ENCODE assay signal across 11 cellular contexts in the genomic region with DNA sequence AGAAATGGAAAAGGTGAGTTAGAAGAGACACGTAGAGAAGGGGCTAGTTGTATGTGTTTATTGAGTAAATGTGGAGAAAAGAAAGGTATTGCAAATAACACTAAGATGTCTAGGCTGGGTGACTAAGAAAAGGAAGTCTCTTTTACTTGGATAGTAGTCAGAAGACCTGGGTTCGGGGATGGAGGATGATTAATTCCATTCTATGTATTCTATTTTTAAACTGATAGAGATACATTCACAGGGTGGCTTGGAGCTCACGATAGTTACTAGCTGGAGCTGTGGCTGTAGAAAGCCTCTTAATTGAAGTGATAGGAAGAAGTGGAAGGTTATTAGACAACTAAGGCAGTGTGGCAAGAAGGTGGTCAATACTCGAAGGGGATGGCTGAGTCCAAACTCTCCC.
"Had no signal": no experiment of that assay in that cellular context is flagged by ENCODE, and none has a peak within 500 bp of the region (broad histone marks: within the 10 kb centered on the region; RNA-seq: fewer than 3 reads in every experiment).

No MANE protein-coding gene starts in this region.

- H3K9me3 Mint-ChIP-seq: activated naive CD4-positive, alpha-beta T cell treated with anti-CD3 and anti-CD28 coated beads, Interleukin-2, amount 50 U/mL, for 24 hours; stimulated activated naive CD8-positive, alpha-beta T cell treated with anti-CD3 and anti-CD28 coated beads, Interleukin-15, amount 100 ng/mL, for 72 hours had no signal

- H3K4me3 Mint-ChIP-seq: activated naive CD4-positive, alpha-beta T cell treated with anti-CD3 and anti-CD28 coated beads, Interleukin-2, amount 50 U/mL, for 24 hours; mesothelial cell of epicardium; stimulated activated naive CD8-positive, alpha-beta T cell treated with anti-CD3 and anti-CD28 coated beads, Interleukin-15, amount 100 ng/mL, for 72 hours; T-helper 17 cell had no signal

- H3K27me3 ChIP-seq: testis had no signal

- H3K27ac Mint-ChIP-seq: activated naive CD4-positive, alpha-beta T cell treated with anti-CD3 and anti-CD28 coated beads, Interleukin-2, amount 50 U/mL, for 24 hours; mesothelial cell of epicardium; stimulated activated naive CD8-positive, alpha-beta T cell treated with anti-CD3 and anti-CD28 coated beads, Interleukin-15, amount 100 ng/mL, for 72 hours; T-helper 17 cell had no signal

- H3K27ac ChIP-seq: testis had no signal

- DNase-seq: activated CD4-positive, alpha-beta T cell treated with anti-CD3 and anti-CD28 coated beads, Interleukin-2, amount 50 U/mL, for 4 hours; activated T-cell treated with anti-CD3 and anti-CD28 coated beads, Interleukin-2, amount 50 U/mL, for 1 hour; amniotic stem cell; hippocampal formation; retina; stimulated activated CD4-positive, alpha-beta T cell treated with anti-CD3 and anti-CD28 coated beads, Interleukin-4, amount 100 ng/mL, for 4 hours; stimulated activated naive CD8-positive, alpha-beta T cell treated with anti-CD3 and anti-CD28 coated beads, Interleukin-15, amount 100 ng/mL, for 72 hours; T-helper 17 cell; testis had no signal

- H3K36me3 Mint-ChIP-seq: activated naive CD4-positive, alpha-beta T cell treated with anti-CD3 and anti-CD28 coated beads, Interleukin-2, amount 50 U/mL, for 24 hours; mesothelial cell of epicardium had no signal

- H3K9me3 ChIP-seq: testis had no signal

- H3K4me1 ChIP-seq: testis had no signal

- H3K27me3 Mint-ChIP-seq: activated naive CD4-positive, alpha-beta T cell treated with anti-CD3 and anti-CD28 coated beads, Interleukin-2, amount 50 U/mL, for 24 hours; stimulated activated naive CD8-positive, alpha-beta T cell treated with anti-CD3 and anti-CD28 coated beads, Interleukin-15, amount 100 ng/mL, for 72 hours; T-helper 17 cell had no signal

- ATAC-seq: stimulated activated naive CD8-positive, alpha-beta T cell treated with anti-CD3 and anti-CD28 coated beads, Interleukin-15, amount 100 ng/mL, for 72 hours; T-helper 17 cell had no signal

- H3K4me1 Mint-ChIP-seq: activated naive CD4-positive, alpha-beta T cell treated with anti-CD3 and anti-CD28 coated beads, Interleukin-2, amount 50 U/mL, for 24 hours; mesothelial cell of epicardium had no signal

- H3K4me3 ChIP-seq: testis had no signal
